Comparison of ENCODE assay signal across 27 cellular contexts in genomic region chr6:73608761-73609160, GRCh38.
"Had no signal": no experiment of that assay in that cellular context is flagged by ENCODE, and none has a peak within 500 bp of the region (broad histone marks: within the 10 kb centered on the region; RNA-seq: fewer than 3 reads in every experiment).

No MANE protein-coding gene starts in this region.

- H3K27me3 Mint-ChIP-seq: activated CD8-positive, alpha-beta memory T cell treated with anti-CD3 and anti-CD28 coated beads, Interleukin-2, amount 10 ng/mL, durations not matched to agents 7 days and 5 days; activated naive CD8-positive, alpha-beta T cell had no signal

- H3K27me3 ChIP-seq: brain microvascular endothelial cell, cardiac muscle cell, SJSA1 had no signal

- H3K9me3 Mint-ChIP-seq: activated naive CD4-positive, alpha-beta T cell treated with anti-CD3 and anti-CD28 coated beads for 36 hours; activated T-cell treated with anti-CD3 and anti-CD28 coated beads, Interleukin-2, amount 50 U/mL, for 4 hours; T-helper 2 cell treated with Interferon-gamma antibody and Interleukin-4, amounts not matched to agents 5 μg/mL and 100 μg/mL, for 36 hours; WTC11 had no signal

- H3K4me3 ChIP-seq: cardiac muscle cell, SJSA1 had no signal

- H3K9me3 ChIP-seq: SJSA1 had no signal

- ATAC-seq: activated CD8-positive, alpha-beta memory T cell treated with anti-CD3 and anti-CD28 coated beads, Interleukin-2, amount 10 ng/mL, durations not matched to agents 7 days and 5 days; activated CD8-positive, alpha-beta T cell treated with anti-CD3 and anti-CD28 coated beads, Interleukin-2, amount 10 ng/mL, durations not matched to agents 7 days and 5 days; activated T-cell treated with anti-CD3 and anti-CD28 coated beads, Interleukin-2, amount 50 U/mL, for 4 hours; SK-N-SH treated with all-trans-retinoic acid at 6 μM for 48 hours; WTC11 had no signal

- H3K27ac ChIP-seq: brain microvascular endothelial cell, cardiac muscle cell, KMS-11, RWPE1, SJSA1 had no signal

- H3K4me3 Mint-ChIP-seq: activated CD8-positive, alpha-beta memory T cell treated with anti-CD3 and anti-CD28 coated beads, Interleukin-2, amount 10 ng/mL, durations not matched to agents 7 days and 5 days; activated CD8-positive, alpha-beta T cell treated with anti-CD3 and anti-CD28 coated beads, Interleukin-2, amount 10 ng/mL, durations not matched to agents 7 days and 5 days; activated naive CD4-positive, alpha-beta T cell treated with anti-CD3 and anti-CD28 coated beads for 36 hours; activated naive CD8-positive, alpha-beta T cell; activated T-cell treated with anti-CD3 and anti-CD28 coated beads, Interleukin-2, amount 50 U/mL, for 4 hours; T-helper 2 cell treated with Interferon-gamma antibody and Interleukin-4, amounts not matched to agents 5 μg/mL and 100 μg/mL, for 36 hours; WTC11 had no signal

- H3K27ac Mint-ChIP-seq: activated CD8-positive, alpha-beta memory T cell treated with anti-CD3 and anti-CD28 coated beads, Interleukin-2, amount 10 ng/mL, durations not matched to agents 7 days and 5 days; activated CD8-positive, alpha-beta T cell treated with anti-CD3 and anti-CD28 coated beads, Interleukin-2, amount 10 ng/mL, durations not matched to agents 7 days and 5 days; activated naive CD4-positive, alpha-beta T cell treated with anti-CD3 and anti-CD28 coated beads for 36 hours; activated naive CD8-positive, alpha-beta T cell; T-helper 2 cell treated with Interferon-gamma antibody and Interleukin-4, amounts not matched to agents 5 μg/mL and 100 μg/mL, for 36 hours had no signal

- DNase-seq: activated CD4-positive, alpha-beta T cell treated with anti-CD3 and anti-CD28 coated beads for 48 hours; activated CD4-positive, alpha-beta T cell treated with anti-CD3 and anti-CD28 coated beads, Interleukin-2, amount 50 U/mL, for 4 hours; activated CD4-positive, CD25-positive, alpha-beta regulatory T cell treated with anti-CD3 and anti-CD28 coated beads, Interleukin-2, amount 50 U/mL, for 72 hours; activated CD8-positive, alpha-beta memory T cell treated with anti-CD3 and anti-CD28 coated beads, Interleukin-2, amount 10 ng/mL, durations not matched to agents 7 days and 5 days; activated CD8-positive, alpha-beta T cell treated with anti-CD3 and anti-CD28 coated beads, Interleukin-2, amount 10 ng/mL, durations not matched to agents 7 days and 5 days; activated gamma-delta T cell; activated naive CD4-positive, alpha-beta T cell treated with anti-CD3 and anti-CD28 coated beads for 36 hours; activated T-cell treated with anti-CD3 and anti-CD28 coated beads, Interleukin-2, amount 50 U/mL, for 4 hours; brain microvascular endothelial cell; NCI-H1092; NCI-H1417; NCI-H1930; NCI-H2171; NCI-H2227 treated with DMSO at 0.1 percent for 48 hours; NCI-H510A; NCI-H526 treated with DMSO at 0.1 percent for 48 hours; NCI-H82; Right ventricle myocardium superior; SW 1271 had no signal

- H3K36me3 ChIP-seq: cardiac muscle cell, SJSA1 had no signal
